6 cellular contexts compared by ENCODE assay signal in the genomic region with DNA sequence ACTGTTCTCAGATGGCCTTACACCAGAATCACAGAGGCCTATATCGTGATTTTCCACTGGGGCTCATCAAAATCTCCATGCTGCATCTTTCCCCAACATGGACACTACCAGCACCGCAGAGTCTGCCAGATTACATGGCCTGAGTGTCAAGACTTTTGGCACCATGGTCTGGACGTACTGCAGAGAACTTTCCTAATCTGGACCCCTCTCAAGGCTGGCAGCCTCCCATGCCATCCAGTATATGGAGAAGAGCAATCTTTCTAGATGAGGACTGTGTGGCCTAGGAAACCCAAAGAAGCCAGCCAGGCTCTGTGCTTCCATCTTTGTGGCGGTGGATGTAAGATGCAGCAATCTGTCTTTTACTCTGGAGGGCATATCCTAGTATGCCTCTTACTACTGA.
"Had no signal": no experiment of that assay in that cellular context is flagged by ENCODE, and none has a peak within 500 bp of the region (broad histone marks: within the 10 kb centered on the region; RNA-seq: fewer than 3 reads in every experiment).

No MANE protein-coding gene starts in this region.

- H3K27ac ChIP-seq: HL-60 had no signal

- DNase-seq: H9, HCEC 1CT had no signal

- H3K27me3 Mint-ChIP-seq: IgD-negative memory B cell had no signal

- H3K4me3 ChIP-seq: GM23338 had no signal

- H3K4me1 Mint-ChIP-seq: IgD-negative memory B cell had no signal

- H3K36me3 Mint-ChIP-seq: IgD-negative memory B cell had no signal

- H3K4me3 Mint-ChIP-seq: GM23338, H9, IgD-negative memory B cell had no signal

- H3K9me3 Mint-ChIP-seq: GM23338, H9 had no signal

- H3K27ac Mint-ChIP-seq: GM23338, H9, IgD-negative memory B cell had no signal

- ATAC-seq: GM23338, HepG2 had no signal
